ENCODE assay signal across 13 cellular contexts in genomic region chr2:241673797-241674725, GRCh38. TPM values are rescaled to one million over a fixed set of nuclear protein-coding genes. Genes with fewer than 3 reads are reported as not detected.
DNase-seq lines count a peak whose midpoint lies in the region; ATAC-seq and TF ChIP-seq lines count a peak whose summit lies in the region.
"Had no signal": no experiment of that assay in that cellular context is flagged by ENCODE, and none has a peak within 500 bp of the region (broad histone marks: within the 10 kb centered on the region; RNA-seq: fewer than 3 reads in every experiment).

No MANE protein-coding gene starts in this region.

- in situ Hi-C loops in brain microvascular endothelial cell (cut with HindIII; ENCODE audit: low pct_ligation_motif_present, low sequenced_read_pairs), result no loop called here

- peak; percentile 25 for DNase-seq in DMS53 (lab: John Stamatoyannopoulos, UW)
- DNase-seq in DMS53 treated with DMSO at 0.1 percent for 48 hours (lab: John Stamatoyannopoulos, UW; ENCODE audit: unreplicated experiment), result no peak
- DNase-seq in brain microvascular endothelial cell, result peak; percentile 11
- peak; percentile 15 for DNase-seq in occipital lobe (lab: John Stamatoyannopoulos, UW)
- no peak for DNase-seq in KG1 (lab: John Stamatoyannopoulos, UW)
- DNase-seq in NCI-H128 (lab: John Stamatoyannopoulos, UW; ENCODE audit: unreplicated experiment), result no peak
- DNase-seq: activated effector memory CD4-positive, alpha-beta T cell treated with anti-CD3 and anti-CD28 coated beads, Interleukin-2, amount 50 U/mL, for 16 hours; effector CD8-positive, alpha-beta T cell; NCI-H526 treated with DMSO at 0.1 percent for 48 hours; stimulated activated CD4-positive, alpha-beta T cell treated with anti-CD3 and anti-CD28 coated beads, Interleukin-1b, Interleukin-23, amount 100 ng/mL, for 48 hours; testis had no signal

- ATAC-seq in GM21447 (IDR thresholded peaks at IDR 0.05; ENCODE audit: unreplicated experiment), result no peak

- no peak for TF ChIP-seq CTCF in brain microvascular endothelial cell (IDR thresholded peaks at IDR 0.05; ENCODE audit: low read depth, low read length, missing control alignments)

- H3K36me3 ChIP-seq in KOPT-K1 (ENCODE audit: insufficient read depth, low read length) (peaks cover 94% of the 10 kb centered on the region), brain microvascular endothelial cell (replicated peaks) (peaks cover 48% of the 10 kb centered on the region)

- H3K27ac ChIP-seq in KOPT-K1 (ENCODE audit: low read depth, low read length, poor library complexity, severe bottlenecking) (peak overlapping the region; percentile 53), brain microvascular endothelial cell (no peak overlapping the region)
- H3K27ac ChIP-seq: testis had no signal

- no peaks in the 10 kb centered on the region for H3K27me3 ChIP-seq in brain microvascular endothelial cell (replicated peaks)
- H3K27me3 ChIP-seq: testis had no signal

- no peaks in the 10 kb centered on the region for H3K9me3 ChIP-seq in KOPT-K1 (ENCODE audit: insufficient read depth, low read length, poor library complexity, severe bottlenecking)
- H3K9me3 ChIP-seq: testis had no signal

- no peak overlapping the region for H3K4me3 ChIP-seq in brain microvascular endothelial cell (ENCODE audit: low read depth, low read length)
- H3K4me3 ChIP-seq: testis had no signal

RNA-seq across cellular contexts. Expression of gene DTYMK, which starts 12.6 kb away (rescaled TPM):
- total RNA-seq in occipital lobe, result 10.0 TPM

RNA-seq across cellular contexts. Expression of gene ING5, which starts 27.8 kb away (rescaled TPM):
- 23.4 TPM for total RNA-seq in occipital lobe

RNA-seq across cellular contexts. Expression of gene ATG4B, which starts 36.6 kb away (rescaled TPM):
- total RNA-seq in occipital lobe, result 33.7 TPM

RNA-seq across cellular contexts. Expression of gene THAP4, which starts 37.1 kb away (rescaled TPM):
- total RNA-seq in occipital lobe, result 22.0 TPM

Comparison
In these comparisons a context has a peak if more than half of its experiments do, and no peak if none do; other contexts are left out.
1. DNase-seq: peak in DMS53 (single experiment), brain microvascular endothelial cell (single experiment) and occipital lobe (single experiment); none in DMS53 treated with DMSO at 0.1 percent for 48 hours (single experiment), KG1 (single experiment) and NCI-H128 (single experiment).